ENCODE assay signal across 8 cellular contexts in the genomic region with DNA sequence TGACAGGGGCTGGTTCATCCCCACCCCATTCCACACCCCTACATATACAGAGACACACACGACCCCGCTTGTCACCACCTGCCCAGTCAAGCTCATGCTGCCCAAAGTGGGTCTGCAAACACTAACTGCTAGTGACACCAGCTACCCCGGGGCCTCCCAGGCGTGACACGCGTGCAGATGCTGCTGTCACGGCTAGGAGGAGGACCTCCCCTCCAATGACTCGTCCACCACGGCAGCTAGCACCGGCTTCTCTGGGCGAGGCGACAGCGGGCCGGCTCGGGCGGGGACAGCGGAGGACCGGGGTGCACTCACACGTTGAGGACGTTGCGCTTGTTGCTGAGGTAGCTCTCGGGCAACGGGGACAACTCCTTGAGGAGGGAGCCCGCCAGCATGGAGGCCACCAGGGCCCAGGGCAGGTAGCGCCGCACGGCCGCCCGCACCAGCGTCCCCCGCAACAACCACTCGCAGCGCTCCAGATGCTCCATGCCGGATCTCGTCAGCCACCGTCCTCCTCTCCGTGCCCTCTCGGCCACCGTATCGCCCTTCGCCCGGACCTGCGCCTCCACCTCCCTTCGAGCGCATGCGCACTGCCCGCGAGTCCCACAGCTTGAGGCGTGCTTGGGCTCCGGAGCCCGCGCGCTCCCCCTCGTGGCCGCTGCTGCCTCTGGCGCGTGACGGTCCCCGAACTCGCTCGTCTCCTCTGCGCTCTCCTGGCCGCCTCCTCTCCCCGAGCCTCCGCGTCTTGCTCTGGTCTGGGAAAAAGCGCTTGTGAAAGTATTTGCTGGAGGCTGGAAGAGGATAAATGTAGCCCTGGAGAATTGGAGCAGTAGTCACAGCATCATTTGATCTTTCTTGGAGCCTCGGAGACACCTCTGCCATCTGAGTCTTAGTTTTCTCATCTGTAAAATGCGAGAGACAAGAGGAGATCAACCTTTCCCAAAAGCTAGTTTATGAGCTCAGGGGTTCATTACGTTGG.
DNase-seq lines count a peak whose midpoint lies in the region; FAIRE-seq and TF ChIP-seq lines count a peak whose summit lies in the region.

A gene with protein sequence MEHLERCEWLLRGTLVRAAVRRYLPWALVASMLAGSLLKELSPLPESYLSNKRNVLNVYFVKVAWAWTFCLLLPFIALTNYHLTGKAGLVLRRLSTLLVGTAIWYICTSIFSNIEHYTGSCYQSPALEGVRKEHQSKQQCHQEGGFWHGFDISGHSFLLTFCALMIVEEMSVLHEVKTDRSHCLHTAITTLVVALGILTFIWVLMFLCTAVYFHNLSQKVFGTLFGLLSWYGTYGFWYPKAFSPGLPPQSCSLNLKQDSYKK (minus strand): TSS at position 539 of the 976 bp plus-strand sequence. CDS start 54 bp downstream, at position 485.

- peaks cover 21% of the 10 kb centered on the region for H3K27me3 Mint-ChIP-seq in nephron progenitor cell (ENCODE audit: low read depth, poor library complexity)
- no peaks in the 10 kb centered on the region for H3K27me3 Mint-ChIP-seq in stimulated activated naive CD8-positive, alpha-beta T cell treated with anti-CD3 and anti-CD28 coated beads, Interleukin-15, Interleukin-2, amounts not matched to agents 100 ng/mL and 50 ng/mL, for 24 hours

- peak within 1 kb of the TSS; percentile 67 for H3K27ac ChIP-seq in RWPE1

- H3K4me1 ChIP-seq in ES-I3 (ENCODE audit: insufficient read depth, low read length): no peaks in the 10 kb centered on the region

- POLR2A ChIA-PET in RWPE1 (lab: Yijun Ruan, JAX; ENCODE audit: low non-redundant PET): interaction anchor here (0.7 to 1.6 kb wide), 6 partner anchors 94 to 158 kb away, joined by 3 to 7 read pairs (median 4); no protein-coding TSS in a partner anchor

- H3K9me3 Mint-ChIP-seq in nephron progenitor cell: no peaks in the 10 kb centered on the region
- no peaks in the 10 kb centered on the region for H3K9me3 Mint-ChIP-seq in stimulated activated naive CD8-positive, alpha-beta T cell treated with anti-CD3 and anti-CD28 coated beads, Interleukin-15, Interleukin-2, amounts not matched to agents 100 ng/mL and 50 ng/mL, for 24 hours

- FAIRE-seq in H54 (lab: Jason Lieb, UNC): no peak

- H3K9ac ChIP-seq in ES-I3 (ENCODE audit: low read depth, low read length): peak within 1 kb of the TSS; percentile 74

- CTCF ChIA-PET in RWPE1 (lab: Yijun Ruan, JAX): interaction anchor here (0.5 to 4.4 kb wide), 41 partner anchors 9 to 1905 kb away, joined by 3 to 145 read pairs (median 4); a partner anchor contains a TSS

- peak; percentile 96 for TF ChIP-seq POLR2A in H54 (IDR thresholded peaks at IDR 0.05; ENCODE audit: low read depth, low read length)

- TF ChIP-seq CTCF in RWPE1 (conservative IDR thresholded peaks at IDR 0.05; ENCODE audit: low read depth) (peak; percentile 100), nephron progenitor cell (IDR thresholded peaks at IDR 0.05) (peak; percentile 91)

- H3K36me3 ChIP-seq in ES-I3 (ENCODE audit: insufficient read depth, low read length): no peaks in the 10 kb centered on the region; the same call in 1 of the 2 replicates

- H3K9me3 ChIP-seq in ES-I3 (ENCODE audit: control insufficient read depth, insufficient read depth, low read length): no peaks in the 10 kb centered on the region

- DNase-seq in H54 (ENCODE audit: insufficient read length, low spot score) (peak; percentile 99), LoVo (ENCODE audit: low spot score) (peak; percentile 98), RWPE1 (ENCODE audit: low spot score) (peak; percentile 100), fibroblast of the conjunctiva (ENCODE audit: low read depth) (peak; percentile 96), nephron progenitor cell (peak; percentile 99)
- peak; percentile 95 for DNase-seq in activated effector memory CD4-positive, alpha-beta T cell treated with Interleukin-2 at 50 U/mL for 16 hours

- no peaks in the 10 kb centered on the region for H3K36me3 Mint-ChIP-seq in nephron progenitor cell (ENCODE audit: low read depth)
- H3K36me3 Mint-ChIP-seq in stimulated activated naive CD8-positive, alpha-beta T cell treated with anti-CD3 and anti-CD28 coated beads, Interleukin-15, Interleukin-2, amounts not matched to agents 100 ng/mL and 50 ng/mL, for 24 hours (ENCODE audit: low read depth): peaks cover 4% of the 10 kb centered on the region

- H3K27ac Mint-ChIP-seq in nephron progenitor cell: no peak within 1 kb of the TSS
- peak within 1 kb of the TSS; percentile 94 for H3K27ac Mint-ChIP-seq in stimulated activated naive CD8-positive, alpha-beta T cell treated with anti-CD3 and anti-CD28 coated beads, Interleukin-15, Interleukin-2, amounts not matched to agents 100 ng/mL and 50 ng/mL, for 24 hours

- peaks cover 12% of the 10 kb centered on the region for H3K4me1 Mint-ChIP-seq in nephron progenitor cell
- H3K4me1 Mint-ChIP-seq in stimulated activated naive CD8-positive, alpha-beta T cell treated with anti-CD3 and anti-CD28 coated beads, Interleukin-15, Interleukin-2, amounts not matched to agents 100 ng/mL and 50 ng/mL, for 24 hours (ENCODE audit: low read depth): peaks cover 20% of the 10 kb centered on the region

- H3K4me3 Mint-ChIP-seq in nephron progenitor cell: peak within 1 kb of the TSS; percentile 85
- H3K4me3 Mint-ChIP-seq in stimulated activated naive CD8-positive, alpha-beta T cell treated with anti-CD3 and anti-CD28 coated beads, Interleukin-15, Interleukin-2, amounts not matched to agents 100 ng/mL and 50 ng/mL, for 24 hours: peak within 1 kb of the TSS; percentile 91

Comparison
In these comparisons a context has a peak if more than half of its experiments do, and no peak if none do; other contexts are left out.
1. Peak in every context shown above with its lines: DNase-seq and H3K27ac ChIP-seq.